Comparison of ENCODE assay signal across 30 cellular contexts in genomic region chr4:52010976-52011375, GRCh38. TPM values are rescaled to one million over a fixed set of nuclear protein-coding genes. Genes with fewer than 3 reads are reported as not detected.
"Had no signal": no experiment of that assay in that cellular context is flagged by ENCODE, and none has a peak within 500 bp of the region (broad histone marks: within the 10 kb centered on the region; RNA-seq: fewer than 3 reads in every experiment).

No MANE protein-coding gene starts in this region.

- H3K27me3 ChIP-seq: breast epithelium, cardiac muscle cell, esophagus muscularis mucosa, gastroesophageal sphincter, heart right ventricle had no signal

- DNase-seq: activated CD4-positive, alpha-beta memory T cell treated with anti-CD3 and anti-CD28 coated beads for 36 hours; activated CD4-positive, alpha-beta T cell treated with anti-CD3 and anti-CD28 coated beads for 36 hours; activated CD4-positive, alpha-beta T cell treated with anti-CD3 and anti-CD28 coated beads, Interleukin-2, amount 10 ng/mL, durations not matched to agents 24 days and 14 days; activated CD4-positive, CD25-positive, alpha-beta regulatory T cell; activated CD4-positive, CD25-positive, alpha-beta regulatory T cell treated with anti-CD3 and anti-CD28 coated beads, Interleukin-2, amount 50 U/mL, for 72 hours; activated CD8-positive, alpha-beta memory T cell treated with anti-CD3 and anti-CD28 coated beads, Interleukin-2, amount 10 ng/mL, durations not matched to agents 7 days and 5 days; activated CD8-positive, alpha-beta memory T cell treated with anti-CD3 and anti-CD28 coated beads, Interleukin-2, amount 50 U/mL, for 48 hours; activated CD8-positive, alpha-beta T cell treated with anti-CD3 and anti-CD28 coated beads, Interleukin-2, amount 10 ng/mL, durations not matched to agents 7 days and 5 days; activated effector memory CD4-positive, alpha-beta T cell treated with Interleukin-2 at 50 U/mL for 16 hours; activated gamma-delta T cell treated with Interleukin-2 at 50 U/mL for 16 hours; activated naive CD4-positive, alpha-beta T cell treated with anti-CD3 and anti-CD28 coated beads, Interleukin-2, amount 50 U/mL, for 16 hours; activated naive CD4-positive, alpha-beta T cell treated with Interleukin-2 at 50 U/mL for 16 hours; activated T-cell treated with anti-CD3 and anti-CD28 coated beads for 4 hours; activated T-cell treated with anti-CD3 and anti-CD28 coated beads, Interleukin-2, amount 50 U/mL, for 24 hours; amniotic stem cell; anterior cingulate cortex; central memory CD4-positive, alpha-beta T cell; cerebellar nuclear complex; effector CD4-positive, alpha-beta T cell; effector memory CD8-positive, alpha-beta T cell; erythroblast; foreskin melanocyte; heart right ventricle; T-helper 2 cell had no signal

- H3K27ac ChIP-seq: breast epithelium, cardiac muscle cell, coronary artery, esophagus muscularis mucosa, gastroesophageal sphincter, heart right ventricle had no signal

- H3K36me3 ChIP-seq: breast epithelium had no signal

- ATAC-seq: activated CD4-positive, alpha-beta T cell treated with anti-CD3 and anti-CD28 coated beads for 36 hours; activated CD8-positive, alpha-beta memory T cell treated with anti-CD3 and anti-CD28 coated beads, Interleukin-2, amount 10 ng/mL, durations not matched to agents 7 days and 5 days; activated CD8-positive, alpha-beta T cell treated with anti-CD3 and anti-CD28 coated beads, Interleukin-2, amount 10 ng/mL, durations not matched to agents 7 days and 5 days; activated T-helper 17 cell treated with anti-CD3 and anti-CD28 coated beads, Interleukin-2, amount 50 U/mL, for 72 hours; effector memory CD8-positive, alpha-beta T cell; gastroesophageal sphincter; heart right ventricle had no signal

- H3K9me3 ChIP-seq: breast epithelium, esophagus muscularis mucosa, gastroesophageal sphincter had no signal

- H3K4me3 ChIP-seq: breast epithelium, cardiac muscle cell, coronary artery, esophagus muscularis mucosa, gastroesophageal sphincter, heart right ventricle had no signal

- H3K4me1 ChIP-seq: breast epithelium, esophagus muscularis mucosa, gastroesophageal sphincter had no signal

RNA-seq across cellular contexts. Expression of gene SPATA18, which starts 40.1 kb away (rescaled TPM):
- total RNA-seq: activated CD4-positive, alpha-beta memory T cell treated with anti-CD3 and anti-CD28 coated beads for 36 hours had no signal
